In genomic region chr1:6023346-6023745, GRCh38 we compare ENCODE assay signal across 9 cellular contexts.
"Had no signal": no experiment of that assay in that cellular context is flagged by ENCODE, and none has a peak within 500 bp of the region (broad histone marks: within the 10 kb centered on the region; RNA-seq: fewer than 3 reads in every experiment).

No MANE protein-coding gene starts in this region.

- H3K4me3 ChIP-seq: HAP-1, K562 had no signal

- H3K4me1 ChIP-seq: HAP-1 had no signal

- H3K27ac ChIP-seq: HL-60 had no signal

- H3K9me3 ChIP-seq: HAP-1 had no signal

- DNase-seq: GOT3, H7, HFFc6, KG1 had no signal

- H3K9me3 Mint-ChIP-seq: HFFc6 had no signal

- H3K4me3 Mint-ChIP-seq: HFFc6 had no signal

- H3K36me3 ChIP-seq: HAP-1 had no signal

- ATAC-seq: HCT116, HepG2, K562 had no signal

- FAIRE-seq: HepG2, K562 had no signal

- H3K27ac Mint-ChIP-seq: HFFc6 had no signal
